In the genomic region with DNA sequence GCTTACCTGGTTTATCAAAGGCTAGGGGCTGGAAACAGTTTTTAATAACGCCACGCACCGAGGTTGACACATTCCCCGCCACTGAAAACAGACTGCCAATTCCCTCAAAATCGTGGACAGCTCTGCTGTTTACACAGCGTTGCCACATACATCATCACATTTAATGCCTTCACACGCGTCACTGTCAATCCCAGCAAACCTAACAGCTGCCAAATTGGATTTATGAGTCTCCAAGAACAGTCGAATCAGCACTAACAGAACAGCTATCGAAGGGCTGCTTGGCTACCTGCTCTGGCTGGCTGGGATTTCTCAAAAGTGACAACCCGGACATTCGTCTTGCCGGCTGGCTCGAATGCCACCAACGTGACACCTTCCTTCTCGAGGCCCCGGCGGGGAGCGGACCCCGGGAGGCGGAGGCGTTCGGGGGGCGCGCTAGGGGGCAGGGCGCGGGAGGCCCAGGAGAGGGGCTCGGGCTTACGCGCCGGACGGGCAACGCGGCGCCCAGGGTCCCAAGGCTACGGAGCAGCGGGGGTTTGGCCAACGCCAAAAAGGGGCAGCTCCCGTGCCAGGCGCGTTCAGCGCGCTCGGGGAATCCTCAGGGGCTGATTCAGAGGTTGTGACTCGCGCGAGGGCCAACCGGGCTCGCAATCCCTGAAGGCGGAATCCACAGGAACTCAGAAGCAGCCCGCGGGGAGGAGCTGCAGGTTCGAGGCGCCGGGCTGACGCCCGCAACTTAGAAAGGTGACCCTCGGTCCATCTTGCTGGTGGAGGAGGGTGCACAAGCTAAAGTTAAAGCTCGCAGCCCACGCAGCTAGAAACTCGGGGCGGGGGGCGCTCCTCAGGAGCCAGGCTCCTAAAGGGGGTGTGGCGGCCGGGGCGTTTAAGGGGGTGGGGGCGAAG, we compare ENCODE assay signal across 8 cellular contexts. TPM values are rescaled to one million over a fixed set of nuclear protein-coding genes. Genes with fewer than 3 reads are reported as not detected.
DNase-seq lines count a peak whose midpoint lies in the region; ATAC-seq and TF ChIP-seq lines count a peak whose summit lies in the region.

No MANE protein-coding gene starts in this region.

- H3K4me1 Mint-ChIP-seq in activated naive CD8-positive, alpha-beta T cell treated with anti-CD3 and anti-CD28 coated beads, Interleukin-2, amount 50 U/mL, for 24 hours, result peaks cover 4% of the 10 kb centered on the region

- no peaks in the 10 kb centered on the region for H3K9me3 Mint-ChIP-seq in activated naive CD8-positive, alpha-beta T cell treated with anti-CD3 and anti-CD28 coated beads, Interleukin-2, amount 50 U/mL, for 24 hours

- H3K9me2 ChIP-seq in Karpas-422 (replicated peaks; ENCODE audit: insufficient read depth, low read length), result no peaks in the 10 kb centered on the region

- H3K4me2 ChIP-seq in Karpas-422 (ENCODE audit: low read depth, low read length, poor library complexity, severe bottlenecking), result no peak overlapping the region

- H3K27ac Mint-ChIP-seq in activated naive CD8-positive, alpha-beta T cell treated with anti-CD3 and anti-CD28 coated beads, Interleukin-2, amount 50 U/mL, for 24 hours, result no peak overlapping the region

- H3K79me2 ChIP-seq in Karpas-422 (ENCODE audit: low read length), result no peaks in the 10 kb centered on the region

- TF ChIP-seq POLR2A in heart left ventricle (IDR thresholded peaks at IDR 0.05), result peak in 1 of 2 donors; percentile 4

- H3K27me3 ChIP-seq in heart left ventricle, result peaks cover 0 to 14% (median 0%) of the 10 kb centered on the region in 9 donors
- no peaks in the 10 kb centered on the region for H3K27me3 ChIP-seq in Karpas-422 (ENCODE audit: low read length)

- peak overlapping the region; percentile 55 for H3K4me3 Mint-ChIP-seq in activated naive CD8-positive, alpha-beta T cell treated with anti-CD3 and anti-CD28 coated beads, Interleukin-2, amount 50 U/mL, for 24 hours

- intact Hi-C loops in heart left ventricle (cut with DNase I), result loop anchor here in 7 of 10 donors (2.0 to 10.0 kb wide), 9 partner anchors 34 to 168 kb away; partner anchors contain the start of genes HABP4 (in 4 of the 7) and PRXL2C (in 2 of the 7)

- H3K9ac ChIP-seq in Karpas-422 (ENCODE audit: low read length), result no peak overlapping the region

- no peaks in the 10 kb centered on the region for H3K36me3 Mint-ChIP-seq in activated naive CD8-positive, alpha-beta T cell treated with anti-CD3 and anti-CD28 coated beads, Interleukin-2, amount 50 U/mL, for 24 hours (ENCODE audit: low read depth)

- 5 to 15% (median 8%) methylated on average over 34 to 67 of the region's 67 CpGs for WGBS in heart left ventricle, 4 donors

- H2AFZ ChIP-seq in Karpas-422 (ENCODE audit: low read length), result no peak overlapping the region

- no peaks in the 10 kb centered on the region for H3K9me3 ChIP-seq in heart left ventricle
- no peaks in the 10 kb centered on the region for H3K9me3 ChIP-seq in Karpas-422 (ENCODE audit: low read length)

- ATAC-seq in activated naive CD8-positive, alpha-beta T cell treated with anti-CD3 and anti-CD28 coated beads, Interleukin-2, amount 50 U/mL, for 24 hours, result no peak
- ATAC-seq in heart left ventricle (peak; percentile 48 to 72 (median 64)), omental fat pad (ENCODE audit: low FRiP score) (peak; percentile 67)

- DNase-seq in DMS153 treated with DMSO at 0.1 percent for 48 hours (lab: John Stamatoyannopoulos, UW; ENCODE audit: unreplicated experiment) (peak; percentile 8), NCI-H82 treated with DMSO at 0.1 percent for 48 hours (lab: John Stamatoyannopoulos, UW; ENCODE audit: unreplicated experiment) (peak; percentile 85), heart left ventricle (peak; percentile 48 to 81 (median 56)), omental fat pad (ENCODE audit: low spot score) (no peak), Karpas-422 (no peak), Kasumi-1 (lab: John Stamatoyannopoulos, UW) (no peak), NCI-H2107 (lab: John Stamatoyannopoulos, UW) (no peak)
- peak; percentile 19 for DNase-seq in activated naive CD8-positive, alpha-beta T cell treated with anti-CD3 and anti-CD28 coated beads, Interleukin-2, amount 50 U/mL, for 24 hours

- H3K27me3 Mint-ChIP-seq in activated naive CD8-positive, alpha-beta T cell treated with anti-CD3 and anti-CD28 coated beads, Interleukin-2, amount 50 U/mL, for 24 hours, result peaks cover 62% of the 10 kb centered on the region

- H3K4me1 ChIP-seq in heart left ventricle (peaks cover 0 to 13% (median 5%) of the 10 kb centered on the region in 12 donors), Karpas-422 (ENCODE audit: low read length) (no peaks in the 10 kb centered on the region)

- TF ChIP-seq CTCF in heart left ventricle (IDR thresholded peaks at IDR 0.05), result no peak
- TF ChIP-seq CTCF in omental fat pad (IDR thresholded peaks at IDR 0.05), result no peak

- H4K20me1 ChIP-seq in Karpas-422 (ENCODE audit: insufficient read depth, low read depth, low read length), result no peaks in the 10 kb centered on the region

- peak overlapping the region; percentile 72 to 92 (median 88) for H3K27ac ChIP-seq in heart left ventricle
- H3K27ac ChIP-seq in Karpas-422 (ENCODE audit: low read length), result no peak overlapping the region

- no peaks in the 10 kb centered on the region for H3K36me3 ChIP-seq in heart left ventricle
- H3K36me3 ChIP-seq in Karpas-422 (ENCODE audit: insufficient read depth, low read length), result no peaks in the 10 kb centered on the region

- H3K4me3 ChIP-seq in heart left ventricle (peak overlapping the region; percentile 57 to 89 (median 78)), Karpas-422 (ENCODE audit: low read length) (no peak overlapping the region)

RNA-seq across cellular contexts. Expression of gene CDC14B, which starts 1.2 kb away (rescaled TPM):
- total RNA-seq in heart left ventricle (10 to 100 TPM; 18.8 to 37.0 (median 26.9) TPM), omental fat pad (10 to 100 TPM; 14.4 to 40.5 (median 21.5) TPM)
- polyA plus RNA-seq in heart left ventricle, result 10 to 100 TPM in 1 of 2 donors, 1 to 10 TPM in 1; 5.1 to 11.7 TPM
- 0.11 and 1.3 TPM in 2 replicates for total RNA-seq in Karpas-422 (2014; rRNA removed; shearing (Covaris generic); ENCODE audit: low replicate concordance)

RNA-seq across cellular contexts. Expression of gene PRXL2C, which starts 36.7 kb away (rescaled TPM):
- 10 to 100 TPM; 18.7 to 41.1 (median 24.6) TPM for total RNA-seq in heart left ventricle
- polyA plus RNA-seq in heart left ventricle, result 10 to 100 TPM; 10.6 to 14.7 TPM
- 10 to 100 TPM; 16.2 to 31.3 (median 28.0) TPM for total RNA-seq in omental fat pad
- 1.6 and 1.9 TPM in 2 replicates for total RNA-seq in Karpas-422 (2014; rRNA removed; shearing (Covaris generic); ENCODE audit: low replicate concordance)

Comparison
In these comparisons a context has a peak if more than half of its experiments do, and no peak if none do; other contexts are left out.
1. DNase-seq: peak in DMS153 treated with DMSO at 0.1 percent for 48 hours (single experiment), NCI-H82 treated with DMSO at 0.1 percent for 48 hours (single experiment), activated naive CD8-positive, alpha-beta T cell treated with anti-CD3 and anti-CD28 coated beads, Interleukin-2, amount 50 U/mL, for 24 hours (single experiment) and heart left ventricle (5 of 5); none in omental fat pad (single experiment), Karpas-422 (single experiment), Kasumi-1 (0 of 2) and NCI-H2107 (single experiment).